In genomic region chr18:74596959-74597661, GRCh38 we compare ENCODE assay signal across 8 cellular contexts. TPM values are rescaled to one million over a fixed set of nuclear protein-coding genes. Genes with fewer than 3 reads are reported as not detected.
DNase-seq lines count a peak whose midpoint lies in the region; ATAC-seq and TF ChIP-seq lines count a peak whose summit lies in the region.

No MANE protein-coding gene starts in this region.

- CTCF ChIA-PET in activated naive CD4-positive, alpha-beta T cell treated with anti-CD3 and anti-CD28 coated beads, Interleukin-2, amount 10 ng/mL, durations not matched to agents 7 days and 5 days (lab: Charles Lee): no interaction called here

- H3K27ac Mint-ChIP-seq in activated naive CD4-positive, alpha-beta T cell treated with anti-CD3 and anti-CD28 coated beads, Interleukin-2, amount 10 ng/mL, durations not matched to agents 7 days and 5 days: peak overlapping the region; percentile 97

- H3K9me3 Mint-ChIP-seq in activated naive CD4-positive, alpha-beta T cell treated with anti-CD3 and anti-CD28 coated beads, Interleukin-2, amount 10 ng/mL, durations not matched to agents 7 days and 5 days: peaks cover 10% of the 10 kb centered on the region

- WGBS in upper lobe of left lung, 2 donors: 1% methylated on average over 20 to 46 of the region's 46 CpGs

- peaks cover 43% of the 10 kb centered on the region for H3K4me1 Mint-ChIP-seq in activated naive CD4-positive, alpha-beta T cell treated with anti-CD3 and anti-CD28 coated beads, Interleukin-2, amount 10 ng/mL, durations not matched to agents 7 days and 5 days

- no peak for TF ChIP-seq EP300 in upper lobe of left lung (IDR thresholded peaks at IDR 0.05)

- no peaks in the 10 kb centered on the region for H3K9me3 ChIP-seq in SJSA1 (replicated peaks)
- H3K9me3 ChIP-seq in upper lobe of left lung: no peaks in the 10 kb centered on the region

- ATAC-seq in GM21360 (IDR thresholded peaks at IDR 0.05; ENCODE audit: unreplicated experiment): peak; percentile 31
- peak; percentile 64 for ATAC-seq in Right ventricle myocardium inferior
- peak; percentile 82 to 87 for ATAC-seq in upper lobe of left lung (ENCODE audit: low FRiP score in 2 of 2)

- no peaks in the 10 kb centered on the region for H3K27me3 Mint-ChIP-seq in activated naive CD4-positive, alpha-beta T cell treated with anti-CD3 and anti-CD28 coated beads, Interleukin-2, amount 10 ng/mL, durations not matched to agents 7 days and 5 days

- peak; percentile 73 for DNase-seq in DMS153 (lab: John Stamatoyannopoulos, UW)
- peak in 65 of 76 experiments; percentile 9 to 89 (median 60) for DNase-seq in HUDEP-2 (lab: John Stamatoyannopoulos, UW; ENCODE audit: unreplicated experiment in 76 of 76)
- peak; percentile 77 to 96 for DNase-seq in SJSA1 (ENCODE audit: low read depth in 1 of 2, low spot score in 2 of 2)
- DNase-seq in activated naive CD4-positive, alpha-beta T cell treated with anti-CD3 and anti-CD28 coated beads, Interleukin-2, amount 10 ng/mL, durations not matched to agents 7 days and 5 days: peak; percentile 79
- peak; percentile 87 for DNase-seq in Right ventricle myocardium inferior (ENCODE audit: missing footprints)
- DNase-seq in posterior vena cava (ENCODE audit: low spot score): peak; percentile 91
- peak; percentile 72 to 92 for DNase-seq in upper lobe of left lung

- H3K27ac ChIP-seq in SJSA1 (peak overlapping the region; percentile 95), upper lobe of left lung (peak overlapping the region; percentile 99)

- peak overlapping the region; percentile 89 for H3K4me3 ChIP-seq in SJSA1
- H3K4me3 ChIP-seq in upper lobe of left lung: peak overlapping the region; percentile 94 to 99 (median 96)

- intact Hi-C loops in Right ventricle myocardium inferior (cut with DNase I) (loop anchor here (1.0 to 5.0 kb wide), 3 partner anchors 101 to 615 kb away; partner anchors contain the start of genes CNDP2, TIMM21 and TSHZ1), posterior vena cava (cut with DNase I) (loop anchor here in 1 of 2 donors (5.0 kb wide), 1 partner anchor 100 kb away; the partner anchor contains the start of gene CNDP2)

- H3K36me3 ChIP-seq in SJSA1 (peaks cover 40% of the 10 kb centered on the region), upper lobe of left lung (peaks cover 0 to 10% (median 0%) of the 10 kb centered on the region in 4 donors)

- no peak for TF ChIP-seq CTCF in upper lobe of left lung (IDR thresholded peaks at IDR 0.05)

- H3K4me1 ChIP-seq in SJSA1 (replicated peaks) (peaks cover 25% of the 10 kb centered on the region), upper lobe of left lung (peaks cover 29 to 42% (median 30%) of the 10 kb centered on the region in 4 donors)

- peak overlapping the region; percentile 92 for H3K4me3 Mint-ChIP-seq in activated naive CD4-positive, alpha-beta T cell treated with anti-CD3 and anti-CD28 coated beads, Interleukin-2, amount 10 ng/mL, durations not matched to agents 7 days and 5 days

- H3K27me3 ChIP-seq in SJSA1 (replicated peaks) (no peaks in the 10 kb centered on the region), upper lobe of left lung (no peaks in the 10 kb centered on the region)

- H3K36me3 Mint-ChIP-seq in activated naive CD4-positive, alpha-beta T cell treated with anti-CD3 and anti-CD28 coated beads, Interleukin-2, amount 10 ng/mL, durations not matched to agents 7 days and 5 days: peaks cover 42% of the 10 kb centered on the region

- peak in 1 of 4 donors; percentile 62 for TF ChIP-seq POLR2A in upper lobe of left lung (IDR thresholded peaks at IDR 0.05)

RNA-seq across cellular contexts. Expression of gene ZNF407, which starts 0.6 kb away (rescaled TPM):
- 11.0 and 15.2 TPM in 2 replicates for total RNA-seq in SJSA1 (2014; rRNA removed; shearing (Covaris generic))
- total RNA-seq in Right ventricle myocardium inferior: 10.7 TPM
- 10 to 100 TPM; 13.4 to 14.1 TPM for total RNA-seq in posterior vena cava
- 10 to 100 TPM; 12.2 to 77.5 (median 17.1) TPM for total RNA-seq in upper lobe of left lung

Comparison
In these comparisons a context has a peak if more than half of its experiments do, and no peak if none do; other contexts are left out.
1. Peak in every context shown above with its lines: DNase-seq, ATAC-seq, H3K4me3 ChIP-seq and H3K27ac ChIP-seq.
2. ATAC-seq: peak in every context shown above with its lines; median percentile 84 in upper lobe of left lung; 64 in Right ventricle myocardium inferior; 31 in GM21360.